Comparison of ENCODE assay signal across 8 cellular contexts in genomic region chr15:34987982-34988873, GRCh38. TPM values are rescaled to one million over a fixed set of nuclear protein-coding genes. Genes with fewer than 3 reads are reported as not detected.
DNase-seq lines count a peak whose midpoint lies in the region; ATAC-seq, FAIRE-seq and TF ChIP-seq lines count a peak whose summit lies in the region.

ZNF770 (minus strand) TSS chr15:34988287; CDS start chr15:34983434, 4,853 bp downstream.

- H3K4me3 ChIP-seq in kidney (ENCODE audit: low read length in 2 of 2), result peak within 1 kb of the TSS; percentile 99 to 100

- H3K9me3 ChIP-seq in kidney (ENCODE audit: control insufficient read depth in 1 of 2, low read length in 2 of 2), result no peaks in the 10 kb centered on the region

- DNase-seq in ACHN (peak; percentile 70), NCI-H2227 treated with DMSO at 0.1 percent for 48 hours (lab: John Stamatoyannopoulos, UW) (peak; percentile 67), kidney (peak; percentile 94)
- DNase-seq in central memory CD8-positive, alpha-beta T cell (ENCODE audit: low spot score in 2 of 2), result peak; percentile 81 to 90
- DNase-seq in stimulated activated CD4-positive, alpha-beta T cell treated with anti-CD3 and anti-CD28 coated beads, Interleukin-15, amount 100 ng/mL, for 1 hour (ENCODE audit: low read depth in 1 of 2, low spot score in 1 of 2), result peak; percentile 75 to 78

- H3K36me3 Mint-ChIP-seq in central memory CD8-positive, alpha-beta T cell (ENCODE audit: insufficient read depth), result peaks cover 15% of the 10 kb centered on the region

- peaks cover 14% of the 10 kb centered on the region in 2 donors for H3K4me1 ChIP-seq in kidney (ENCODE audit: control insufficient read depth in 1 of 2, insufficient read depth in 1 of 2, low read depth in 1 of 2, low read length in 2 of 2)

- ATAC-seq in GM18873 (IDR thresholded peaks at IDR 0.05; ENCODE audit: low FRiP score, unreplicated experiment) (peak; percentile 67), HG03135 (IDR thresholded peaks at IDR 0.05; ENCODE audit: unreplicated experiment) (peak; percentile 72)
- peak; percentile 75 to 80 for ATAC-seq in activated CD4-positive, CD25-positive, alpha-beta regulatory T cell treated with anti-CD3 and anti-CD28 coated beads, Interleukin-2, amount 50 U/mL, for 24 hours
- peak; percentile 82 for ATAC-seq in central memory CD8-positive, alpha-beta T cell (replicated peaks; ENCODE audit: extremely low read depth, poor library complexity, severe bottlenecking)

- H3K27me3 Mint-ChIP-seq in central memory CD8-positive, alpha-beta T cell, result no peaks in the 10 kb centered on the region

- peak within 1 kb of the TSS; percentile 97 for H3K4me3 Mint-ChIP-seq in central memory CD8-positive, alpha-beta T cell

- H3K9me3 Mint-ChIP-seq in central memory CD8-positive, alpha-beta T cell, result no peaks in the 10 kb centered on the region

- H3K27ac Mint-ChIP-seq in central memory CD8-positive, alpha-beta T cell (ENCODE audit: low read depth), result peak within 1 kb of the TSS; percentile 95

- intact Hi-C loops in kidney (cut with DNase I), result no loop called here

- no peaks in the 10 kb centered on the region for H3K36me3 ChIP-seq in kidney (ENCODE audit: control insufficient read depth in 1 of 2, insufficient read depth in 2 of 2, low read length in 2 of 2)

- H3K27ac ChIP-seq in kidney (ENCODE audit: low read depth in 2 of 2, low read length in 2 of 2), result peak within 1 kb of the TSS; percentile 95

- peak; percentile 14 for TF ChIP-seq CTCF in kidney (IDR thresholded peaks at IDR 0.05; ENCODE audit: borderline replicate concordance, extremely low read depth, insufficient read depth)

- in situ Hi-C loops in ACHN (cut with HindIII; ENCODE audit: low pct_ligation_motif_present, low pct_unique_long_range_greater_than_20kb, low sequenced_read_pairs), result no loop called here

- H3K9ac ChIP-seq in kidney (ENCODE audit: low read length in 2 of 2), result peak within 1 kb of the TSS; percentile 89 to 100

- no peak for FAIRE-seq in kidney (lab: Jason Lieb, UNC)

- peaks cover 27% of the 10 kb centered on the region for H3K4me1 Mint-ChIP-seq in central memory CD8-positive, alpha-beta T cell

RNA-seq across cellular contexts. Expression of gene ZNF770, which starts in this region (rescaled TPM):
- total RNA-seq in kidney, result 52.9 TPM
- polyA plus RNA-seq in kidney (ENCODE audit: insufficient read depth, low read depth, low replicate concordance), result 13.9 TPM

Comparison
In these comparisons a context has a peak if more than half of its experiments do, and no peak if none do; other contexts are left out.
1. Peak in every context shown above with its lines: DNase-seq, ATAC-seq, H3K4me3 ChIP-seq and H3K27ac ChIP-seq.